In the genomic region with DNA sequence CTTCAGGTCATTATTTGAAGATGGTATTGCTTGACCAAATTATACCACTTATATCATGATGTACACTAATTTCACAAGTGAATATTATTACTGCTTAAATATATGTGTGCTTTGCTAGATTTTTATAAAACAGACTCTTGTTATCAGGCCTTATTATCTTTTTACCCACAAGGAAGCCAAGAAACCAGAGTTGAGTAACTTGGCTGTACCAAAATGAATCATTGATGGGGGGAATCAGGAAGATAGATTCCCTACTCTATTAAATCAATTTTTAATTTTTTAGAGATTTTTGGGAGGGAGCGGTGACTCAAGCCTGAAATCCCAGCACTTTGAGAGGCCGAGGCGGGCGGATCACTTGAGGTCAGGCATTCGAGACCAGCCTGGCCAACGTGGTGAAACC, we compare ENCODE assay signal across 1 cellular context.
TF ChIP-seq lines count a peak whose summit lies in the region.

No MANE protein-coding gene starts in this region.

TF ChIP-seq in liver, 16 proteins besides CTCF, POLR2A, EP300 and RAD21 (continued from another document):
- TF ChIP-seq NR2F2 (IDR thresholded peaks at IDR 0.05) (no peak), HNF4A (conservative IDR thresholded peaks at IDR 0.05) (no peak), JUND (IDR thresholded peaks at IDR 0.05) (no peak), SP1 (IDR thresholded peaks at IDR 0.05) (no peak), ATF3 (IDR thresholded peaks at IDR 0.05) (no peak), HNF4G (IDR thresholded peaks at IDR 0.05) (no peak), ZBTB33 (IDR thresholded peaks at IDR 0.05) (no peak), GABPA (IDR thresholded peaks at IDR 0.05 in 1 of 2, conservative IDR thresholded peaks at IDR 0.05 in 1 of 2) (no peak)
